In the genomic region with DNA sequence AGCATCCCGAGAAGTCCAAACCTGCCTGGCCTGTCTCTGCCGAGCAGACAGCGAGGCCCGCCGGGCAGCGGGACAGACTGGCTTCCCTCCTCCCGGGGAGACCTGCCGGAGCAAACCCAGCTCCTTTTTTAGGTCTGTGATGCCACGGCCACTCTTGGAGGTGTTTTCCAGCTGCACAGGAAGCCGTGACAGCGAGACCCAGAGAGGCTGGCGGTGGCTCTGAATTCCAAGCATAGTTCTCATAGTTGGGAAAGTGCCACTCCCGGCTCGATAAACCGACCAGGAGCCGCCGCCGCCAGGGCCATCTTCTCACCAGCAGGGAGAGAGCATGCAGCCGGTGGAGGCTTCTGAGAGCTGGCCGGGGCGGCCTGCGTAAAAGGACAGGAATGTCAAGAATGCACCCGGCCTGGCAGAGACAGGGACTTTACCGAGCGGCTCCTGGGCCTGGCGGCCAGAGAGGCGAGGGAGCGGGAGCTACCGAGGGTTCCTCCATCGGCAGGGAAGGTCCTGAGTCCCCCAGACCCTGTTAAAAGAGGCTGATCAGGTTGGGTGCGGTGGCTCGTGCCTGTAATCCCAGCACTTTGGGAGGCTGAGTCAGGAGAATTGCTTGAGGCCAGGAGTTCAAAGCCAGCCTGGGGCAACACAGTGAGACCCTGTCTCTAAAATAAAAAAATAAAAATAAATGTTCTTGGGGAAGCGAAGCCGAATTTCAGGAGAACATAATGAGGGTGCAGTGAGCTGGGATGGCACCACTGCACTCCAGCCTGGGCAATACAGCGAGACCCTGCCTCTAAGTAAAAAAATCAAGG, we compare ENCODE assay signal across 1 cellular context.
A peak's percentile ranks its signal among the peaks of the same experiment; 100 is the strongest.
TF ChIP-seq lines count a peak whose summit lies in the region.

No MANE protein-coding gene starts in this region.

TF ChIP-seq in HepG2, 621 proteins besides CTCF, POLR2A, EP300 and RAD21 (continued from another document and continues in another):
- TF ChIP-seq, protein P1, sequence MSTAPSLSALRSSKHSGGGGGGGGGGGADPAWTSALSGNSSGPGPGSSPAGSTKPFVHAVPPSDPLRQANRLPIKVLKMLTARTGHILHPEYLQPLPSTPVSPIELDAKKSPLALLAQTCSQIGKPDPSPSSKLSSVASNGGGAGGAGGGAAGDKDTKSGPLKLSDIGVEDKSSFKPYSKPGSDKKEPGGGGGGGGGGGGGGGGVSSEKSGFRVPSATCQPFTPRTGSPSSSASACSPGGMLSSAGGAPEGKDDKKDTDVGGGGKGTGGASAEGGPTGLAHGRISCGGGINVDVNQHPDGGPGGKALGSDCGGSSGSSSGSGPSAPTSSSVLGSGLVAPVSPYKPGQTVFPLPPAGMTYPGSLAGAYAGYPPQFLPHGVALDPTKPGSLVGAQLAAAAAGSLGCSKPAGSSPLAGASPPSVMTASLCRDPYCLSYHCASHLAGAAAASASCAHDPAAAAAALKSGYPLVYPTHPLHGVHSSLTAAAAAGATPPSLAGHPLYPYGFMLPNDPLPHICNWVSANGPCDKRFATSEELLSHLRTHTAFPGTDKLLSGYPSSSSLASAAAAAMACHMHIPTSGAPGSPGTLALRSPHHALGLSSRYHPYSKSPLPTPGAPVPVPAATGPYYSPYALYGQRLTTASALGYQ (CRISPR knock-in tag; IDR thresholded peaks at IDR 0.05), result peak; percentile 89; the same call in 1 of the 2 replicates
- TF ChIP-seq RFXANK (CRISPR knock-in tag; IDR thresholded peaks at IDR 0.05) (no peak), SIN3B (IDR thresholded peaks at IDR 0.05; ENCODE audit: low read length) (no peak), AGO2 (optimal IDR thresholded peaks at IDR 0.05; ENCODE audit: low read depth, low read length) (no peak), GABPB1 (CRISPR knock-in tag; IDR thresholded peaks at IDR 0.05) (peak; percentile 53), JUNB (CRISPR knock-in tag; IDR thresholded peaks at IDR 0.05; ENCODE audit: borderline replicate concordance) (no peak), ETV5 (CRISPR knock-in tag; IDR thresholded peaks at IDR 0.05; ENCODE audit: borderline replicate concordance) (peak; percentile 81), ZFP37 (CRISPR knock-in tag; IDR thresholded peaks at IDR 0.05; ENCODE audit: borderline replicate concordance) (no peak), TBX3 (IDR thresholded peaks at IDR 0.05; ENCODE audit: borderline replicate concordance) (peak; percentile 63; the same call in 1 of the 2 replicates), ZBTB7A (CRISPR knock-in tag; IDR thresholded peaks at IDR 0.05) (no peak), KDM2A (CRISPR knock-in tag; IDR thresholded peaks at IDR 0.05; ENCODE audit: borderline replicate concordance, low read depth) (peak; percentile 78; the same call in 1 of the 2 replicates), ZNF562 (CRISPR knock-in tag; IDR thresholded peaks at IDR 0.05; ENCODE audit: borderline replicate concordance) (no peak), ZMYM2 (CRISPR knock-in tag; IDR thresholded peaks at IDR 0.05) (peak; percentile 64; the same call in 1 of the 2 replicates), STAG1 (CRISPR knock-in tag; IDR thresholded peaks at IDR 0.05) (peak; percentile 52), ZC3H13 (CRISPR knock-in tag; IDR thresholded peaks at IDR 0.05) (peak; percentile 48; the same call in 1 of the 2 replicates), SMAD9 (CRISPR knock-in tag; IDR thresholded peaks at IDR 0.05) (no peak), TEAD3 (CRISPR knock-in tag; optimal IDR thresholded peaks at IDR 0.05; ENCODE audit: borderline replicate concordance) (peak; percentile 100), SALL2 (CRISPR knock-in tag; IDR thresholded peaks at IDR 0.05) (0 out of 2 replicates have a peak, but pooled peaks have one; percentile 34), ZNF619 (CRISPR knock-in tag; IDR thresholded peaks at IDR 0.05) (no peak), ZNF672 (CRISPR knock-in tag; IDR thresholded peaks at IDR 0.05) (no peak), ZNF292 (CRISPR knock-in tag; IDR thresholded peaks at IDR 0.05; ENCODE audit: borderline replicate concordance, low read depth) (peak; percentile 98), ELF3 (CRISPR knock-in tag; IDR thresholded peaks at IDR 0.05) (peak; percentile 81), HOXA3 (CRISPR knock-in tag; IDR thresholded peaks at IDR 0.05) (peak; percentile 82), TEAD2 (CRISPR knock-in tag; IDR thresholded peaks at IDR 0.05) (peak; percentile 86; the same call in 1 of the 2 replicates), ZNF329 (CRISPR knock-in tag; IDR thresholded peaks at IDR 0.05; ENCODE audit: low read depth) (no peak)
- TF ChIP-seq, protein P2, sequence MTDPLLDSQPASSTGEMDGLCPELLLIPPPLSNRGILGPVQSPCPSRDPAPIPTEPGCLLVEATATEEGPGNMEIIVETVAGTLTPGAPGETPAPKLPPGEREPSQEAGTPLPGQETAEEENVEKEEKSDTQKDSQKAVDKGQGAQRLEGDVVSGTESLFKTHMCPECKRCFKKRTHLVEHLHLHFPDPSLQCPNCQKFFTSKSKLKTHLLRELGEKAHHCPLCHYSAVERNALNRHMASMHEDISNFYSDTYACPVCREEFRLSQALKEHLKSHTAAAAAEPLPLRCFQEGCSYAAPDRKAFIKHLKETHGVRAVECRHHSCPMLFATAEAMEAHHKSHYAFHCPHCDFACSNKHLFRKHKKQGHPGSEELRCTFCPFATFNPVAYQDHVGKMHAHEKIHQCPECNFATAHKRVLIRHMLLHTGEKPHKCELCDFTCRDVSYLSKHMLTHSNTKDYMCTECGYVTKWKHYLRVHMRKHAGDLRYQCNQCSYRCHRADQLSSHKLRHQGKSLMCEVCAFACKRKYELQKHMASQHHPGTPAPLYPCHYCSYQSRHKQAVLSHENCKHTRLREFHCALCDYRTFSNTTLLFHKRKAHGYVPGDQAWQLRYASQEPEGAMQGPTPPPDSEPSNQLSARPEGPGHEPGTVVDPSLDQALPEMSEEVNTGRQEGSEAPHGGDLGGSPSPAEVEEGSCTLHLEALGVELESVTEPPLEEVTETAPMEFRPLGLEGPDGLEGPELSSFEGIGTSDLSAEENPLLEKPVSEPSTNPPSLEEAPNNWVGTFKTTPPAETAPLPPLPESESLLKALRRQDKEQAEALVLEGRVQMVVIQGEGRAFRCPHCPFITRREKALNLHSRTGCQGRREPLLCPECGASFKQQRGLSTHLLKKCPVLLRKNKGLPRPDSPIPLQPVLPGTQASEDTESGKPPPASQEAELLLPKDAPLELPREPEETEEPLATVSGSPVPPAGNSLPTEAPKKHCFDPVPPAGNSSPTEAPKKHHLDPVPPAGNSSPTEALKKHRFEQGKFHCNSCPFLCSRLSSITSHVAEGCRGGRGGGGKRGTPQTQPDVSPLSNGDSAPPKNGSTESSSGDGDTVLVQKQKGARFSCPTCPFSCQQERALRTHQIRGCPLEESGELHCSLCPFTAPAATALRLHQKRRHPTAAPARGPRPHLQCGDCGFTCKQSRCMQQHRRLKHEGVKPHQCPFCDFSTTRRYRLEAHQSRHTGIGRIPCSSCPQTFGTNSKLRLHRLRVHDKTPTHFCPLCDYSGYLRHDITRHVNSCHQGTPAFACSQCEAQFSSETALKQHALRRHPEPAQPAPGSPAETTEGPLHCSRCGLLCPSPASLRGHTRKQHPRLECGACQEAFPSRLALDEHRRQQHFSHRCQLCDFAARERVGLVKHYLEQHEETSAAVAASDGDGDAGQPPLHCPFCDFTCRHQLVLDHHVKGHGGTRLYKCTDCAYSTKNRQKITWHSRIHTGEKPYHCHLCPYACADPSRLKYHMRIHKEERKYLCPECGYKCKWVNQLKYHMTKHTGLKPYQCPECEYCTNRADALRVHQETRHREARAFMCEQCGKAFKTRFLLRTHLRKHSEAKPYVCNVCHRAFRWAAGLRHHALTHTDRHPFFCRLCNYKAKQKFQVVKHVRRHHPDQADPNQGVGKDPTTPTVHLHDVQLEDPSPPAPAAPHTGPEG (CRISPR knock-in tag; IDR thresholded peaks at IDR 0.05), result 0 out of 2 replicates have a peak, but pooled peaks have one; percentile 44
- TF ChIP-seq, protein P3, sequence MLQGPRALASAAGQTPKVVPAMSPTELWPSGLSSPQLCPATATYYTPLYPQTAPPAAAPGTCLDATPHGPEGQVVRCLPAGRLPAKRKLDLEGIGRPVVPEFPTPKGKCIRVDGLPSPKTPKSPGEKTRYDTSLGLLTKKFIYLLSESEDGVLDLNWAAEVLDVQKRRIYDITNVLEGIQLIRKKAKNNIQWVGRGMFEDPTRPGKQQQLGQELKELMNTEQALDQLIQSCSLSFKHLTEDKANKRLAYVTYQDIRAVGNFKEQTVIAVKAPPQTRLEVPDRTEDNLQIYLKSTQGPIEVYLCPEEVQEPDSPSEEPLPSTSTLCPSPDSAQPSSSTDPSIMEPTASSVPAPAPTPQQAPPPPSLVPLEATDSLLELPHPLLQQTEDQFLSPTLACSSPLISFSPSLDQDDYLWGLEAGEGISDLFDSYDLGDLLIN (CRISPR knock-in tag; IDR thresholded peaks at IDR 0.05; ENCODE audit: borderline replicate concordance), result no peak
- TF ChIP-seq, protein P4, sequence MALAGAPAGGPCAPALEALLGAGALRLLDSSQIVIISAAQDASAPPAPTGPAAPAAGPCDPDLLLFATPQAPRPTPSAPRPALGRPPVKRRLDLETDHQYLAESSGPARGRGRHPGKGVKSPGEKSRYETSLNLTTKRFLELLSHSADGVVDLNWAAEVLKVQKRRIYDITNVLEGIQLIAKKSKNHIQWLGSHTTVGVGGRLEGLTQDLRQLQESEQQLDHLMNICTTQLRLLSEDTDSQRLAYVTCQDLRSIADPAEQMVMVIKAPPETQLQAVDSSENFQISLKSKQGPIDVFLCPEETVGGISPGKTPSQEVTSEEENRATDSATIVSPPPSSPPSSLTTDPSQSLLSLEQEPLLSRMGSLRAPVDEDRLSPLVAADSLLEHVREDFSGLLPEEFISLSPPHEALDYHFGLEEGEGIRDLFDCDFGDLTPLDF (CRISPR knock-in tag; IDR thresholded peaks at IDR 0.05), result no peak
- TF ChIP-seq, protein P5, sequence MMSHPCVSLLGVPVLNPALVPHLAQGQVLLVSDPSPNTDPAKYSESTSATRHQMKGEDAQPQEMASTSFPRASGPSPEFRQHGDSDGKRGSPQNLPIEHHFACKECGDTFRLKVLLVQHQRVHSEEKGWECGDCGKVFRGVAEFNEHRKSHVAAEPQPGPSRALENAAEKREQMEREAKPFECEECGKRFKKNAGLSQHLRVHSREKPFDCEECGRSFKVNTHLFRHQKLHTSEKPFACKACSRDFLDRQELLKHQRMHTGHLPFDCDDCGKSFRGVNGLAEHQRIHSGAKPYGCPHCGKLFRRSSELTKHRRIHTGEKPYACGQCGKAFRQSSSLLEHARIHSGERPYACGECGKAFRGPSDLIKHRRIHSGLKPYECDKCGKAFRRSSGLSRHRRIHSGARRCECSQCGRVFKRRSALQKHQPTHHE (CRISPR knock-in tag; IDR thresholded peaks at IDR 0.05; ENCODE audit: borderline replicate concordance), result no peak
- TF ChIP-seq, protein P6, sequence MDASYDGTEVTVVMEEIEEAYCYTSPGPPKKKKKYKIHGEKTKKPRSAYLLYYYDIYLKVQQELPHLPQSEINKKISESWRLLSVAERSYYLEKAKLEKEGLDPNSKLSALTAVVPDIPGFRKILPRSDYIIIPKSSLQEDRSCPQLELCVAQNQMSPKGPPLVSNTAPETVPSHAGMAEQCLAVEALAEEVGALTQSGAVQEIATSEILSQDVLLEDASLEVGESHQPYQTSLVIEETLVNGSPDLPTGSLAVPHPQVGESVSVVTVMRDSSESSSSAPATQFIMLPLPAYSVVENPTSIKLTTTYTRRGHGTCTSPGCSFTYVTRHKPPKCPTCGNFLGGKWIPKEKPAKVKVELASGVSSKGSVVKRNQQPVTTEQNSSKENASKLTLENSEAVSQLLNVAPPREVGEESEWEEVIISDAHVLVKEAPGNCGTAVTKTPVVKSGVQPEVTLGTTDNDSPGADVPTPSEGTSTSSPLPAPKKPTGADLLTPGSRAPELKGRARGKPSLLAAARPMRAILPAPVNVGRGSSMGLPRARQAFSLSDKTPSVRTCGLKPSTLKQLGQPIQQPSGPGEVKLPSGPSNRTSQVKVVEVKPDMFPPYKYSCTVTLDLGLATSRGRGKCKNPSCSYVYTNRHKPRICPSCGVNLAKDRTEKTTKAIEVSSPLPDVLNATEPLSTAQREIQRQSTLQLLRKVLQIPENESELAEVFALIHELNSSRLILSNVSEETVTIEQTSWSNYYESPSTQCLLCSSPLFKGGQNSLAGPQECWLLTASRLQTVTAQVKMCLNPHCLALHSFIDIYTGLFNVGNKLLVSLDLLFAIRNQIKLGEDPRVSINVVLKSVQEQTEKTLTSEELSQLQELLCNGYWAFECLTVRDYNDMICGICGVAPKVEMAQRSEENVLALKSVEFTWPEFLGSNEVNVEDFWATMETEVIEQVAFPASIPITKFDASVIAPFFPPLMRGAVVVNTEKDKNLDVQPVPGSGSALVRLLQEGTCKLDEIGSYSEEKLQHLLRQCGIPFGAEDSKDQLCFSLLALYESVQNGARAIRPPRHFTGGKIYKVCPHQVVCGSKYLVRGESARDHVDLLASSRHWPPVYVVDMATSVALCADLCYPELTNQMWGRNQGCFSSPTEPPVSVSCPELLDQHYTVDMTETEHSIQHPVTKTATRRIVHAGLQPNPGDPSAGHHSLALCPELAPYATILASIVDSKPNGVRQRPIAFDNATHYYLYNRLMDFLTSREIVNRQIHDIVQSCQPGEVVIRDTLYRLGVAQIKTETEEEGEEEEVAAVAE (CRISPR knock-in tag; IDR thresholded peaks at IDR 0.05; ENCODE audit: borderline replicate concordance), result no peak
- TF ChIP-seq, protein P7, sequence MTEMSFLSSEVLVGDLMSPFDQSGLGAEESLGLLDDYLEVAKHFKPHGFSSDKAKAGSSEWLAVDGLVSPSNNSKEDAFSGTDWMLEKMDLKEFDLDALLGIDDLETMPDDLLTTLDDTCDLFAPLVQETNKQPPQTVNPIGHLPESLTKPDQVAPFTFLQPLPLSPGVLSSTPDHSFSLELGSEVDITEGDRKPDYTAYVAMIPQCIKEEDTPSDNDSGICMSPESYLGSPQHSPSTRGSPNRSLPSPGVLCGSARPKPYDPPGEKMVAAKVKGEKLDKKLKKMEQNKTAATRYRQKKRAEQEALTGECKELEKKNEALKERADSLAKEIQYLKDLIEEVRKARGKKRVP (CRISPR knock-in tag; IDR thresholded peaks at IDR 0.05), result peak in 1 of 2 experiments; percentile 66; a peak in 2 of 4 replicates
- TF ChIP-seq, protein P8, sequence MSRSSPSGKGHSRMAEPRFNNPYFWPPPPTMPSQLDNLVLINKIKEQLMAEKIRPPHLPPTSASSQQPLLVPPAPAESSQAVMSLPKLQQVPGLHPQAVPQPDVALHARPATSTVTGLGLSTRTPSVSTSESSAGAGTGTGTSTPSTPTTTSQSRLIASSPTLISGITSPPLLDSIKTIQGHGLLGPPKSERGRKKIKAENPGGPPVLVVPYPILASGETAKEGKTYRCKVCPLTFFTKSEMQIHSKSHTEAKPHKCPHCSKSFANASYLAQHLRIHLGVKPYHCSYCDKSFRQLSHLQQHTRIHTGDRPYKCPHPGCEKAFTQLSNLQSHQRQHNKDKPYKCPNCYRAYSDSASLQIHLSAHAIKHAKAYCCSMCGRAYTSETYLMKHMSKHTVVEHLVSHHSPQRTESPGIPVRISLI (CRISPR knock-in tag; IDR thresholded peaks at IDR 0.05; ENCODE audit: borderline replicate concordance), result peak; percentile 73; the same call in 1 of the 2 replicates
- TF ChIP-seq, protein P9, sequence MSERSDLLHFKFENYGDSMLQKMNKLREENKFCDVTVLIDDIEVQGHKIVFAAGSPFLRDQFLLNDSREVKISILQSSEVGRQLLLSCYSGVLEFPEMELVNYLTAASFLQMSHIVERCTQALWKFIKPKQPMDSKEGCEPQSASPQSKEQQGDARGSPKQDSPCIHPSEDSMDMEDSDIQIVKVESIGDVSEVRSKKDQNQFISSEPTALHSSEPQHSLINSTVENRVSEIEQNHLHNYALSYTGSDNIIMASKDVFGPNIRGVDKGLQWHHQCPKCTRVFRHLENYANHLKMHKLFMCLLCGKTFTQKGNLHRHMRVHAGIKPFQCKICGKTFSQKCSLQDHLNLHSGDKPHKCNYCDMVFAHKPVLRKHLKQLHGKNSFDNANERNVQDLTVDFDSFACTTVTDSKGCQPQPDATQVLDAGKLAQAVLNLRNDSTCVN (CRISPR knock-in tag; IDR thresholded peaks at IDR 0.05; ENCODE audit: borderline replicate concordance), result peak; percentile 81; the same call in 1 of the 2 replicates
